1 cellular context compared by ENCODE assay signal in the genomic region with DNA sequence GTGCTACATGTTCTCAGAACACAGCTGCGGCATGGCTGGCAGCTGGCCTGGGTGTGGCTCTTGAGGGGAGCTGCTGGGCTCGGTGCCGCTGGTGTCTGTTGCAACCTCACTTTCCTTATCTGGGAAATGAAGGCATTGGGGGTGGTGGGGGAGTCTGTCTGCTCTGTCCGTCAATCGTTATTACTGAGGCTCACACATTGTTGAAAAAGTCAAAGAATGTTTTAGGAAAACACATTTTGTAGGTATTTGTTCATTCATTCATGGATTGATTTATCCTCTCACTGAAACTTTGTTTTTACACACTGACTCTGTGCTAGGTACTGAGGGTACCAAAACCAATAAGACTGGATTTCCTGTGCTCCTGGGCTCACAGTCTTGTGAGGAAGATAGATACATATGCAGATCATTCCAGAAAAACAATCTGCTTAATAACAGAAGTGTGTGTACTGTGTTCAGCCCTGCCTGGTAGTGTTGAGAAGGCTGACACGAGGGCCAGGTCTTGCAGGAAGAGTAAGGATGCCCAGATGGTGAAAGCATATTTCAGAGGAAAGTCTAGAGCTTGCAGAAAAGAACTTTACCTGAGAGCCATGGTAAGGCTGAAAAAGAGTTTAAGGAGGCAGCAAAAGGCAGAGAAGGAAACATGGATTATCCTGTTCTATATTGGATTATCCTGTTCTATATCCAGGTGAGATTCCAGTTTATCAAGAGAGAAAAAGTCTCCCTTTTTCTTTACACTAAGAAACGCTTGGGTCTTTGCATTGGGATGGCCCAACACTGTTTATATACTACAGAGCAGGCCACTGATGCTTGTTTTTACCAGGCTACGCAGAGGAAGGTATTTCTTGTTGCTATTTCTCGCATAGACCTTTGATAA.
TF ChIP-seq lines count a peak whose summit lies in the region.

No MANE protein-coding gene starts in this region.

TF ChIP-seq in K562, 482 proteins besides CTCF, POLR2A, EP300 and RAD21 (continued from another document and continues in another):
- no peak for TF ChIP-seq CREB3L1 (IDR thresholded peaks at IDR 0.05; ENCODE audit: borderline replicate concordance, low read depth)
- TF ChIP-seq ATF1 (CRISPR knock-in tag; IDR thresholded peaks at IDR 0.05) = no peak
- peak; percentile 25; the same call in 1 of the 2 replicates for TF ChIP-seq ATF1 (tag; IDR thresholded peaks at IDR 0.05)
- TF ChIP-seq, protein P1, sequence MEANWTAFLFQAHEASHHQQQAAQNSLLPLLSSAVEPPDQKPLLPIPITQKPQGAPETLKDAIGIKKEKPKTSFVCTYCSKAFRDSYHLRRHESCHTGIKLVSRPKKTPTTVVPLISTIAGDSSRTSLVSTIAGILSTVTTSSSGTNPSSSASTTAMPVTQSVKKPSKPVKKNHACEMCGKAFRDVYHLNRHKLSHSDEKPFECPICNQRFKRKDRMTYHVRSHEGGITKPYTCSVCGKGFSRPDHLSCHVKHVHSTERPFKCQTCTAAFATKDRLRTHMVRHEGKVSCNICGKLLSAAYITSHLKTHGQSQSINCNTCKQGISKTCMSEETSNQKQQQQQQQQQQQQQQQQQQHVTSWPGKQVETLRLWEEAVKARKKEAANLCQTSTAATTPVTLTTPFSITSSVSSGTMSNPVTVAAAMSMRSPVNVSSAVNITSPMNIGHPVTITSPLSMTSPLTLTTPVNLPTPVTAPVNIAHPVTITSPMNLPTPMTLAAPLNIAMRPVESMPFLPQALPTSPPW (CRISPR knock-in tag; IDR thresholded peaks at IDR 0.05) = peak; percentile 40; the same call in 1 of the 2 replicates
- TF ChIP-seq SETDB1 (IDR thresholded peaks at IDR 0.05; ENCODE audit: low read length) = no peak
- TF ChIP-seq, protein P2, sequence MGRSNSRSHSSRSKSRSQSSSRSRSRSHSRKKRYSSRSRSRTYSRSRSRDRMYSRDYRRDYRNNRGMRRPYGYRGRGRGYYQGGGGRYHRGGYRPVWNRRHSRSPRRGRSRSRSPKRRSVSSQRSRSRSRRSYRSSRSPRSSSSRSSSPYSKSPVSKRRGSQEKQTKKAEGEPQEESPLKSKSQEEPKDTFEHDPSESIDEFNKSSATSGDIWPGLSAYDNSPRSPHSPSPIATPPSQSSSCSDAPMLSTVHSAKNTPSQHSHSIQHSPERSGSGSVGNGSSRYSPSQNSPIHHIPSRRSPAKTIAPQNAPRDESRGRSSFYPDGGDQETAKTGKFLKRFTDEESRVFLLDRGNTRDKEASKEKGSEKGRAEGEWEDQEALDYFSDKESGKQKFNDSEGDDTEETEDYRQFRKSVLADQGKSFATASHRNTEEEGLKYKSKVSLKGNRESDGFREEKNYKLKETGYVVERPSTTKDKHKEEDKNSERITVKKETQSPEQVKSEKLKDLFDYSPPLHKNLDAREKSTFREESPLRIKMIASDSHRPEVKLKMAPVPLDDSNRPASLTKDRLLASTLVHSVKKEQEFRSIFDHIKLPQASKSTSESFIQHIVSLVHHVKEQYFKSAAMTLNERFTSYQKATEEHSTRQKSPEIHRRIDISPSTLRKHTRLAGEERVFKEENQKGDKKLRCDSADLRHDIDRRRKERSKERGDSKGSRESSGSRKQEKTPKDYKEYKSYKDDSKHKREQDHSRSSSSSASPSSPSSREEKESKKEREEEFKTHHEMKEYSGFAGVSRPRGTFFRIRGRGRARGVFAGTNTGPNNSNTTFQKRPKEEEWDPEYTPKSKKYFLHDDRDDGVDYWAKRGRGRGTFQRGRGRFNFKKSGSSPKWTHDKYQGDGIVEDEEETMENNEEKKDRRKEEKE (IDR thresholded peaks at IDR 0.05; ENCODE audit: borderline replicate concordance in 1 of 2, control insufficient read depth in 1 of 2, low read depth in 2 of 2, low read length in 1 of 2) = no peak
- no peak for TF ChIP-seq TAF15 (IDR thresholded peaks at IDR 0.05; ENCODE audit: low read depth, low read length)
- no peak for TF ChIP-seq PCBP1 (IDR thresholded peaks at IDR 0.05; ENCODE audit: low read depth, low read length, poor library complexity, severe bottlenecking)
- no peak for TF ChIP-seq KHSRP (IDR thresholded peaks at IDR 0.05)
- TF ChIP-seq BHLHE40 (IDR thresholded peaks at IDR 0.05; ENCODE audit: low read length) = no peak
- TF ChIP-seq SMARCC2 (IDR thresholded peaks at IDR 0.05; ENCODE audit: low read depth) = 0 out of 2 replicates have a peak, but pooled peaks have one; percentile 30
- TF ChIP-seq CBFA2T3 (IDR thresholded peaks at IDR 0.05) = peak; percentile 86
- no peak for TF ChIP-seq ERF (CRISPR knock-in tag; IDR thresholded peaks at IDR 0.05)
- TF ChIP-seq RNF2 (IDR thresholded peaks at IDR 0.05) = 0 out of 2 replicates have a peak, but pooled peaks have one; percentile 22
- no peak; the same call in 1 of the 2 replicates for TF ChIP-seq CXXC5 (CRISPR knock-in tag; IDR thresholded peaks at IDR 0.05)
- TF ChIP-seq LARP7 (IDR thresholded peaks at IDR 0.05) = no peak
- no peak for TF ChIP-seq GMEB1 (CRISPR knock-in tag; IDR thresholded peaks at IDR 0.05)
- peak; percentile 60 for TF ChIP-seq EGR1 (conservative IDR thresholded peaks at IDR 0.05)
- no peak for TF ChIP-seq NBN (IDR thresholded peaks at IDR 0.05; ENCODE audit: low read depth)
- TF ChIP-seq, protein P3, sequence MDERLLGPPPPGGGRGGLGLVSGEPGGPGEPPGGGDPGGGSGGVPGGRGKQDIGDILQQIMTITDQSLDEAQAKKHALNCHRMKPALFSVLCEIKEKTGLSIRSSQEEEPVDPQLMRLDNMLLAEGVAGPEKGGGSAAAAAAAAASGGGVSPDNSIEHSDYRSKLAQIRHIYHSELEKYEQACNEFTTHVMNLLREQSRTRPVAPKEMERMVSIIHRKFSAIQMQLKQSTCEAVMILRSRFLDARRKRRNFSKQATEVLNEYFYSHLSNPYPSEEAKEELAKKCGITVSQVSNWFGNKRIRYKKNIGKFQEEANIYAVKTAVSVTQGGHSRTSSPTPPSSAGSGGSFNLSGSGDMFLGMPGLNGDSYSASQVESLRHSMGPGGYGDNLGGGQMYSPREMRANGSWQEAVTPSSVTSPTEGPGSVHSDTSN (CRISPR knock-in tag; IDR thresholded peaks at IDR 0.05; ENCODE audit: low read depth) = no peak
- TF ChIP-seq, protein P3 (tag; conservative IDR thresholded peaks at IDR 0.05; ENCODE audit: low read depth) = 0 out of 2 replicates have a peak, but pooled peaks have one; percentile 12
- TF ChIP-seq STAG1 (CRISPR knock-in tag; IDR thresholded peaks at IDR 0.05; ENCODE audit: borderline replicate concordance) = no peak
- no peak for TF ChIP-seq ELF1 (tag; IDR thresholded peaks at IDR 0.05)
- no peak for TF ChIP-seq SLC30A9 (CRISPR knock-in tag; IDR thresholded peaks at IDR 0.05)
- peak; percentile 27 for TF ChIP-seq MEIS2 (IDR thresholded peaks at IDR 0.05; ENCODE audit: partially characterized antibody)
- no peak for TF ChIP-seq KAT8 (IDR thresholded peaks at IDR 0.05; ENCODE audit: low read depth)
- TF ChIP-seq HINFP (tag; conservative IDR thresholded peaks at IDR 0.05; ENCODE audit: low read depth) = no peak
- TF ChIP-seq HNRNPLL (IDR thresholded peaks at IDR 0.05; ENCODE audit: low read depth, low read length, poor library complexity, severe bottlenecking) = no peak
- TF ChIP-seq ZNF583 (CRISPR knock-in tag; IDR thresholded peaks at IDR 0.05) = no peak
- TF ChIP-seq KLF16 (IDR thresholded peaks at IDR 0.05) = peak; percentile 63
- no peak for TF ChIP-seq ZNF639 (CRISPR knock-in tag; conservative IDR thresholded peaks at IDR 0.05 in 1 of 2, IDR thresholded peaks at IDR 0.05 in 1 of 2)
- TF ChIP-seq, protein P4, sequence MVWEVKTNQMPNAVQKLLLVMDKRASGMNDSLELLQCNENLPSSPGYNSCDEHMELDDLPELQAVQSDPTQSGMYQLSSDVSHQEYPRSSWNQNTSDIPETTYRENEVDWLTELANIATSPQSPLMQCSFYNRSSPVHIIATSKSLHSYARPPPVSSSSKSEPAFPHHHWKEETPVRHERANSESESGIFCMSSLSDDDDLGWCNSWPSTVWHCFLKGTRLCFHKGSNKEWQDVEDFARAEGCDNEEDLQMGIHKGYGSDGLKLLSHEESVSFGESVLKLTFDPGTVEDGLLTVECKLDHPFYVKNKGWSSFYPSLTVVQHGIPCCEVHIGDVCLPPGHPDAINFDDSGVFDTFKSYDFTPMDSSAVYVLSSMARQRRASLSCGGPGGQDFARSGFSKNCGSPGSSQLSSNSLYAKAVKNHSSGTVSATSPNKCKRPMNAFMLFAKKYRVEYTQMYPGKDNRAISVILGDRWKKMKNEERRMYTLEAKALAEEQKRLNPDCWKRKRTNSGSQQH (CRISPR knock-in tag; IDR thresholded peaks at IDR 0.05) = no peak
- TF ChIP-seq ZNF165 (CRISPR knock-in tag; IDR thresholded peaks at IDR 0.05; ENCODE audit: borderline replicate concordance) = no peak
- TF ChIP-seq ZNF311 (CRISPR knock-in tag; IDR thresholded peaks at IDR 0.05) = no peak
- TF ChIP-seq RB1 (IDR thresholded peaks at IDR 0.05; ENCODE audit: low read depth) = no peak
- TF ChIP-seq ZSCAN29 (IDR thresholded peaks at IDR 0.05) = no peak
- no peak for TF ChIP-seq CBX5 (IDR thresholded peaks at IDR 0.05; ENCODE audit: borderline replicate concordance, low read depth)
- TF ChIP-seq GATAD2A (IDR thresholded peaks at IDR 0.05) = no peak
- TF ChIP-seq TEAD1 (CRISPR knock-in tag; IDR thresholded peaks at IDR 0.05) = no peak
- no peak for TF ChIP-seq RBM22 (IDR thresholded peaks at IDR 0.05; ENCODE audit: low read depth, low read length, poor library complexity, severe bottlenecking)
- no peak for TF ChIP-seq U2AF1 (optimal IDR thresholded peaks at IDR 0.05; ENCODE audit: low read depth, low read length)
- TF ChIP-seq TCF3 (CRISPR knock-in tag; IDR thresholded peaks at IDR 0.05) = peak; percentile 78
